In the genomic region with DNA sequence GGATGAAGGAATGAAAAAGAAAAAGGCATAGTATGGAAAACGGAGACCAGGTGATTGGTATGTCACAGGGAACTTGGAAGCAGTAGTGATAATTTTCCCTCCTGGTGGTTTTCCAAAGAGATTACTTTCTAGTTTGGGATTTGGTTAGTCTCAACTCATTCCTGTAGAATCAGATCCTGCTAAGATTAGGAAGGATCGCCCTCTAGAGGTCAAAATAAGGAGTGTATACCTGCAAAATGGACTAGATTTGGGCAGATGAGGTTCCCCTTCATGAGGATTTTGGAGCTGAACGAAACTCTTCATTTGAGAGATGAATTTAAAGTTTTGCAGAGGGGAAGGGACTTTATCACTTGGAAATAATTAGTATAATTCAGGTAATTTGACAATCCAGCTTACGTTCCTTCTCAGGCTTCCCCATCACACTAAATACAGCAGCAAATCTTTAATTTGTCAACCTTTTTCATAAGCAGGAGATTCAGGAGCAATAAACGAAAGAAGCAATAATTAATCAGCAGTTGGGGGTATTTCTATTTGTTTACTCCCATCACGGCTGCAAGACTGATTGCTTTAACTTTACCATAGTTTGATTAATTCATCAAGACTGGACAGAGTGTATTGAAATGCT, we compare ENCODE assay signal across 8 cellular contexts.
DNase-seq lines count a peak whose midpoint lies in the region; ATAC-seq and FAIRE-seq lines count a peak whose summit lies in the region.

No MANE protein-coding gene starts in this region.

- H3K36me3 Mint-ChIP-seq in stimulated activated effector memory CD8-positive, alpha-beta T cell treated with anti-CD3 and anti-CD28 coated beads, Interleukin-12 subunit alpha, Interleukin-12 subunit beta, amount 100 ng/mL, for 72 hours = no peaks in the 10 kb centered on the region

- no peak overlapping the region for H3K4me3 Mint-ChIP-seq in stimulated activated effector memory CD8-positive, alpha-beta T cell treated with anti-CD3 and anti-CD28 coated beads, Interleukin-12 subunit alpha, Interleukin-12 subunit beta, amount 100 ng/mL, for 72 hours

- H3K4me1 Mint-ChIP-seq in stimulated activated effector memory CD8-positive, alpha-beta T cell treated with anti-CD3 and anti-CD28 coated beads, Interleukin-12 subunit alpha, Interleukin-12 subunit beta, amount 100 ng/mL, for 72 hours = no peaks in the 10 kb centered on the region

- H3K27ac Mint-ChIP-seq in stimulated activated effector memory CD8-positive, alpha-beta T cell treated with anti-CD3 and anti-CD28 coated beads, Interleukin-12 subunit alpha, Interleukin-12 subunit beta, amount 100 ng/mL, for 72 hours = no peak overlapping the region

- peak; percentile 69 for FAIRE-seq in G401.6 (lab: Jason Lieb, UNC)

- H3K9me3 Mint-ChIP-seq in stimulated activated effector memory CD8-positive, alpha-beta T cell treated with anti-CD3 and anti-CD28 coated beads, Interleukin-12 subunit alpha, Interleukin-12 subunit beta, amount 100 ng/mL, for 72 hours = no peaks in the 10 kb centered on the region

- ATAC-seq in HG02852 (IDR thresholded peaks at IDR 0.05; ENCODE audit: unreplicated experiment) = peak; percentile 59
- peak; percentile 49 for ATAC-seq in stimulated activated effector memory CD8-positive, alpha-beta T cell treated with anti-CD3 and anti-CD28 coated beads, Interleukin-12 subunit alpha, Interleukin-12 subunit beta, amount 100 ng/mL, for 72 hours
- ATAC-seq in GM19328 (IDR thresholded peaks at IDR 0.05; ENCODE audit: unreplicated experiment) = no peak

- DNase-seq in A172 (ENCODE audit: low spot score) (peak; percentile 58), NCI-H226 (peak; percentile 25), astrocyte of the hippocampus (ENCODE audit: low read depth, low spot score) (peak; percentile 68), iPS DF 19.7 (ENCODE audit: low read depth, low spot score) (peak; percentile 28)
- peak in 1 of 2 donors; percentile 11 for DNase-seq in stimulated activated effector memory CD8-positive, alpha-beta T cell treated with anti-CD3 and anti-CD28 coated beads, Interleukin-12 subunit alpha, Interleukin-12 subunit beta, amount 100 ng/mL, for 72 hours (ENCODE audit: low spot score in 2 of 2)
